In the genomic region with DNA sequence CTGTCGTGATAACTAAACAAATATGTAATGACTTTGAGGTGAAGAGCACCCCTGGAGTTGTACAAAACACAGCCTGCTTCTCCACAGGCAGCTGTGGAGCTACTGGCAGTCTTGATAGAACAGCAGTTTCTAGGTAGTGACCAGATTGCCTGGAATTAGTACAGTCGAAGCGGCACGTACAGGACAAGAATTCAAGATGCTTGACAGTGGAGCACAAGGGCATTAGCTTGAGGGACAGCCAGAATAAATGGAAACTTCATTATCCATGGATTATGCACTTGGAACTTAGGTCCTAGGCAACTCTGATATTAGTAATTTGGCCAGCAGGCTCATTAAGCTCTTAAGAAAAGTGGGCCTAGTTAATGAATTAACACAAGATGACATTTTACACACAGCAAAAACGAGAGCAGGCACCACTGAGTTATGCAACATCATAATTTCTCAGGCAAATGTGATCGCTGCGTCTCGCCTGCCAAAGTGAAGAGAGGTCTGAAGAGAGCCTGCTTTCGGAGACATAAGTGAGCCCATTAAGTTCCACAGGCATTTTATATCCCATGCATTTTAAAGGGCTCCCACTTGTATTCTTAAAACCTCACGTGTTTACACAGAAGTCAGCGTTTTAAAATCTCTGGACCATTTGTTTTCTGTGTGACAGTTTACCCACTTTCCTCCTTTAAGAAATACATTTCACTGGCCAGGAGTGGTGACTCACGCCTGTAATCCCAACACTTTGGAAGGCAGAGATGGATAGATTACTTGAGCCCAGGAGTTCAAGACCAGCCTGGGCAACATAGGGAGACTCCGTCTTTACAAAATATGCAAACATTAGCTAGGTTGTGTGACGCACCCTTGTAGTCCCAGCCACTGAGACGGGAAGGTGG, we compare ENCODE assay signal across 12 cellular contexts.
DNase-seq lines count a peak whose midpoint lies in the region; ATAC-seq and TF ChIP-seq lines count a peak whose summit lies in the region.
"Had no signal": no experiment of that assay in that cellular context is flagged by ENCODE, and none has a peak within 500 bp of the region (broad histone marks: within the 10 kb centered on the region; RNA-seq: fewer than 3 reads in every experiment).

No MANE protein-coding gene starts in this region.

- TF ChIP-seq CTCF in fibroblast of the aortic adventitia (IDR thresholded peaks at IDR 0.05; ENCODE audit: insufficient read depth, low read length): no peak

- ATAC-seq in sciatic nerve (peak; percentile 74), HG02884 (IDR thresholded peaks at IDR 0.05; ENCODE audit: unreplicated experiment) (no peak)
- ATAC-seq: psoas muscle had no signal

- H3K27me3 ChIP-seq in effector memory CD4-positive, alpha-beta T cell (replicated peaks; ENCODE audit: control insufficient read depth, insufficient read depth, low read length, poor library complexity, severe bottlenecking): no peaks in the 10 kb centered on the region

- H3K4me1 ChIP-seq in effector memory CD4-positive, alpha-beta T cell (ENCODE audit: control insufficient read depth, insufficient read depth, low read length, poor library complexity, severe bottlenecking): no peaks in the 10 kb centered on the region
- H3K4me1 ChIP-seq: psoas muscle had no signal

- H3K9me3 ChIP-seq in effector memory CD4-positive, alpha-beta T cell (ENCODE audit: control insufficient read depth, low read length): peaks cover 8% of the 10 kb centered on the region

- H3K4me3 ChIP-seq in fibroblast of the aortic adventitia (ENCODE audit: low read depth, low read length): no peak overlapping the region
- H3K4me3 ChIP-seq in effector memory CD4-positive, alpha-beta T cell (ENCODE audit: insufficient read depth, low read depth, low read length, poor library complexity, severe bottlenecking): no peak overlapping the region
- H3K4me3 ChIP-seq: psoas muscle had no signal

- intact Hi-C loops in sciatic nerve (cut with DNase I): no loop called here

- DNase-seq in H4 (ENCODE audit: low spot score) (peak; percentile 53), NCI-H446 treated with DMSO at 0.1 percent for 48 hours (lab: John Stamatoyannopoulos, UW) (peak; percentile 67), fibroblast of the aortic adventitia (ENCODE audit: low read depth) (peak; percentile 22), sciatic nerve (ENCODE audit: low spot score) (no peak)
- no peak for DNase-seq in effector memory CD4-positive, alpha-beta T cell
- DNase-seq in activated effector memory CD4-positive, alpha-beta T cell treated with anti-CD3 and anti-CD28 coated beads, Interleukin-2, amount 50 U/mL, for 16 hours: no peak
- DNase-seq: activated CD4-positive, alpha-beta T cell treated with anti-CD3 and anti-CD28 coated beads, Interleukin-2, amount 10 ng/mL, durations not matched to agents 7 days and 5 days; aorta; psoas muscle; Right ventricle myocardium superior had no signal

- H3K36me3 ChIP-seq in effector memory CD4-positive, alpha-beta T cell (ENCODE audit: control insufficient read depth, insufficient read depth, low read length): no peaks in the 10 kb centered on the region

- H3K27ac ChIP-seq in effector memory CD4-positive, alpha-beta T cell (ENCODE audit: insufficient read depth, low read length, poor library complexity, severe bottlenecking): no peak overlapping the region
- H3K27ac ChIP-seq: C4-2B, psoas muscle had no signal

Comparison
In these comparisons a context has a peak if more than half of its experiments do, and no peak if none do; other contexts are left out.
1. DNase-seq: peak in H4 (single experiment), NCI-H446 treated with DMSO at 0.1 percent for 48 hours (single experiment) and fibroblast of the aortic adventitia (single experiment); none in sciatic nerve (single experiment), effector memory CD4-positive, alpha-beta T cell (0 of 3) and activated effector memory CD4-positive, alpha-beta T cell treated with anti-CD3 and anti-CD28 coated beads, Interleukin-2, amount 50 U/mL, for 16 hours (single experiment).